13 cellular contexts compared by ENCODE assay signal in the genomic region with DNA sequence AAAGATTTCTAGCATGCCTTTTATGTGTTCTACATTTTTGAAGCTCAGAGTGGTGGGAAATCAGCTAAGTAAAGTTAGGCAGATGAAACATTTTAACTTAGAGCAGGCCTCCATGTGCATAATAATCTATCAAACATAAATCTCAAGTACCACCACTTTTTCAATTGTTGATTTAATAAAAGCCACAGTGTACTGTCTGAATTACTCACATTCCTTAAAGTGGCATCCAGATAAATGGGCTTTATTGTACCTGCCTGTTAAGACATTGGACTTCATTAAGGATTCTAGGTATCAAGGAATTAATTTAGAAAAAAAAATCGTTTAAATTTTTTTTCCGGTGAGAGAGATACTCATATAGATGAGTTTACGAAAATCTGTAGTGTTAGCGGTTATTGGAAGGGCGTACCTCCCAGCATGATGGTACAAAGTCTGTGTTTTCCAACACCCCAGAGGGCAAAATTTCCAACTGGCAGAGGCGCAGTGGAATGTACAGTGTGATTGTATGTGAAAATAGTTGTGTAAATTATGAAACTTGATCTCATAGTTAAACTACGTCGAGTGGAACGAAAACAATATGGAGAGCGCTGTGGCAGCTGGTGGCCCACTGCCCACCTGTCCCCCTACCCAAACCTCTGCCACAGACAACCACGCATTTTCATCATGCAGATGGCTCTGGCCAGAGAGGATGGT. TPM values are rescaled to one million over a fixed set of nuclear protein-coding genes. Genes with fewer than 3 reads are reported as not detected.
DNase-seq lines count a peak whose midpoint lies in the region; ATAC-seq, FAIRE-seq and TF ChIP-seq lines count a peak whose summit lies in the region.
"Had no signal": no experiment of that assay in that cellular context is flagged by ENCODE, and none has a peak within 500 bp of the region (broad histone marks: within the 10 kb centered on the region; RNA-seq: fewer than 3 reads in every experiment).

No MANE protein-coding gene starts in this region.

- intact Hi-C loops in HCT116 (cut with micrococcal nuclease), result loop anchor here (1.0 to 5.0 kb wide), 2 partner anchors 157 to 183 kb away; partner anchors contain the start of gene CDK17

- CTCF ChIA-PET in A549 (lab: Yijun Ruan, JAX), result interaction anchor here (1.0 to 12.5 kb wide), 7 partner anchors 9 to 297 kb away, joined by 3 to 194 read pairs (median 5); partner anchors contain the start of gene CFAP54
- CTCF ChIA-PET in HCT116 (lab: Charles Lee), result interaction anchor here (1.0 kb wide), 1 partner anchor 298 kb away, joined by 3 read pairs; no protein-coding TSS in a partner anchor
- CTCF ChIA-PET in SK-N-SH (lab: Yijun Ruan, JAX), result no interaction called here

- WGBS in A549 (ENCODE audit: missing lambda C conversion rate), result 1% methylated on average over 11 of the region's 11 CpGs
- WGBS in SK-N-SH (ENCODE audit: low lambda C conversion rate), result 62% methylated on average over 11 of the region's 11 CpGs

- dilution Hi-C loops in keratinocyte (cut with MboI; ENCODE audit: extremely low pct_ligation_motif_present, low sequenced_read_pairs), result no loop called here

- H3K9ac ChIP-seq in HCT116 (ENCODE audit: low read length) (peak overlapping the region; percentile 64), SK-N-SH (peak overlapping the region; percentile 68), keratinocyte (ENCODE audit: control insufficient read depth, extremely low read depth, insufficient read depth, low read length) (peak overlapping the region; percentile 98)

- H3K4me3 ChIP-seq in A549 (peak overlapping the region; percentile 33), HCT116 (replicated peaks in 1 of 2; ENCODE audit: low read depth in 1 of 2, low read length in 2 of 2) (peak overlapping the region; percentile 33 to 46), SK-N-SH (ENCODE audit: low read depth in 2 of 2, low read length in 1 of 2) (peak overlapping the region in 1 of 2 experiments; percentile 25; a peak in 2 of 4 replicates), keratinocyte (ENCODE audit: control insufficient read depth in 2 of 3, extremely low read depth in 1 of 3, insufficient read depth in 2 of 3, low read depth in 1 of 3, low read length in 3 of 3) (peak overlapping the region; percentile 9 to 78 (median 63)), H7 (ENCODE audit: insufficient read depth, low read depth, low read length) (no peak overlapping the region)
- H3K4me3 ChIP-seq: body of pancreas, transverse colon had no signal

- TF ChIP-seq POLR2A in A549 (IDR thresholded peaks at IDR 0.05; ENCODE audit: low read length) (no peak), HCT116 (IDR thresholded peaks at IDR 0.05; ENCODE audit: borderline replicate concordance, extremely low read depth, insufficient read depth, insufficient read length) (no peak)

- TSS peak; percentile 98 for BruUV-seq in HCT116 (replicated peaks; lab: Mats Ljungman, UMichigan)

- no peak; a peak in 1 of 5 replicates for TF ChIP-seq RAD21 in A549 (conservative IDR thresholded peaks at IDR 0.05 in 1 of 2, IDR thresholded peaks at IDR 0.05 in 1 of 2)
- TF ChIP-seq RAD21 in HCT116 (IDR thresholded peaks at IDR 0.05; ENCODE audit: low read depth), result no peak
- TF ChIP-seq RAD21 in SK-N-SH (IDR thresholded peaks at IDR 0.05; ENCODE audit: low read length), result no peak

- H3K9me3 ChIP-seq in A549 (peaks cover 4% of the 10 kb centered on the region; the same call in 2 of the 3 replicates), HCT116 (ENCODE audit: control insufficient read depth in 1 of 2, insufficient read depth in 1 of 2, low read depth in 1 of 2, low read length in 2 of 2) (no peaks in the 10 kb centered on the region), SK-N-SH (no peaks in the 10 kb centered on the region), keratinocyte (ENCODE audit: control insufficient read depth, low read depth, low read length) (no peaks in the 10 kb centered on the region)
- H3K9me3 ChIP-seq: body of pancreas, transverse colon had no signal

- TF ChIP-seq EP300 in A549 (IDR thresholded peaks at IDR 0.05), result no peak
- TF ChIP-seq EP300 in SK-N-SH (IDR thresholded peaks at IDR 0.05; ENCODE audit: borderline replicate concordance in 1 of 2, low read depth in 1 of 2, low read length in 1 of 2), result no peak

- TF ChIP-seq CTCF in A549 (IDR thresholded peaks at IDR 0.05), result no peak
- TF ChIP-seq CTCF in HCT116 (IDR thresholded peaks at IDR 0.05 in 2 of 3, conservative IDR thresholded peaks at IDR 0.05 in 1 of 3; ENCODE audit: borderline replicate concordance in 1 of 3, insufficient read depth in 1 of 3, low read depth in 2 of 3, low read length in 2 of 3), result no peak
- no peak for TF ChIP-seq CTCF in SK-N-SH (IDR thresholded peaks at IDR 0.05)
- TF ChIP-seq CTCF in keratinocyte (optimal IDR thresholded peaks at IDR 0.05 in 1 of 3, IDR thresholded peaks at IDR 0.05 in 1 of 3, conservative IDR thresholded peaks at IDR 0.05 in 1 of 3; ENCODE audit: extremely low read depth in 1 of 3, insufficient read depth in 2 of 3, low read length in 3 of 3), result no peak

- H3K36me3 ChIP-seq in HCT116 (ENCODE audit: control insufficient read depth in 1 of 2, insufficient read depth in 2 of 2, low read length in 2 of 2) (peaks cover 0 to 29% of the 10 kb centered on the region in 2 experiments; a peak in 1 of 4 replicates), SK-N-SH (replicated peaks in 1 of 2; ENCODE audit: control insufficient read depth in 1 of 2, insufficient read depth in 2 of 2, low read length in 1 of 2) (peaks cover 9 to 33% of the 10 kb centered on the region in 2 experiments), keratinocyte (ENCODE audit: control insufficient read depth in 2 of 2, extremely low read depth in 1 of 2, insufficient read depth in 2 of 2, low read length in 2 of 2) (peaks cover 9 to 36% of the 10 kb centered on the region in 2 experiments), H7 (replicated peaks; ENCODE audit: control insufficient read depth, insufficient read depth, low read length) (no peaks in the 10 kb centered on the region)
- H3K36me3 ChIP-seq: transverse colon had no signal

- H2AFZ ChIP-seq in HCT116 (ENCODE audit: low read depth, low read length, poor library complexity, severe bottlenecking) (no peak overlapping the region), SK-N-SH (ENCODE audit: low read depth) (no peak overlapping the region), keratinocyte (ENCODE audit: control insufficient read depth, low read length) (peak overlapping the region; percentile 23)

- no peaks in the 10 kb centered on the region for H3K27me3 ChIP-seq in HCT116 (ENCODE audit: insufficient read depth, low read length)
- H3K27me3 ChIP-seq in SK-N-SH (ENCODE audit: insufficient read depth), result no peaks in the 10 kb centered on the region
- H3K27me3 ChIP-seq in keratinocyte (ENCODE audit: control insufficient read depth, extremely low read depth, insufficient read depth, low read length), result no peaks in the 10 kb centered on the region
- H3K27me3 ChIP-seq in H7 (ENCODE audit: control insufficient read depth, insufficient read depth, low read length), result no peaks in the 10 kb centered on the region
- H3K27me3 ChIP-seq: body of pancreas, transverse colon had no signal

- peak overlapping the region; percentile 98 for H3K27ac ChIP-seq in A549
- H3K27ac ChIP-seq in HCT116 (ENCODE audit: low read depth, low read length), result peak overlapping the region; percentile 84
- H3K27ac ChIP-seq in SK-N-SH (ENCODE audit: low read depth in 2 of 2, low read length in 1 of 2), result peak overlapping the region; percentile 79 to 97
- H3K27ac ChIP-seq in keratinocyte (ENCODE audit: control insufficient read depth, insufficient read depth, low read length), result peak overlapping the region; percentile 100
- H3K27ac ChIP-seq: body of pancreas, transverse colon had no signal

- POLR2A ChIA-PET in A549 (lab: Yijun Ruan, JAX) (interaction anchor here (0.9 to 3.0 kb wide), 7 partner anchors 10 to 268 kb away, joined by 3 to 27 read pairs (median 7); partner anchors contain the start of gene CDK17), HCT116 (lab: Charles Lee) (no interaction called here), SK-N-SH (lab: Yijun Ruan, JAX) (no interaction called here)

- RAD21 ChIA-PET in HCT116 (lab: Charles Lee; ENCODE audit: low non-redundant PET in 1 of 2, low total read pairs in 2 of 2, uncharacterized antibody in 2 of 2, unreplicated experiment in 2 of 2), result no interaction called here

- H4K20me1 ChIP-seq in HCT116 (ENCODE audit: insufficient read depth), result no peaks in the 10 kb centered on the region
- peaks cover 5% of the 10 kb centered on the region; the same call in 1 of the 2 replicates for H4K20me1 ChIP-seq in SK-N-SH (ENCODE audit: insufficient read depth)
- H4K20me1 ChIP-seq in keratinocyte (ENCODE audit: control insufficient read depth, extremely low read depth, insufficient read depth, low read length), result peaks cover 2% of the 10 kb centered on the region

- H3K4me1 ChIP-seq in A549 (peaks cover 60% of the 10 kb centered on the region), HCT116 (ENCODE audit: control insufficient read depth in 1 of 2, insufficient read depth in 2 of 2, low read length in 2 of 2) (peaks cover 18 to 45% of the 10 kb centered on the region in 2 experiments), SK-N-SH (ENCODE audit: control insufficient read depth in 1 of 2, insufficient read depth in 2 of 2, low read depth in 1 of 2, low read length in 1 of 2) (peaks cover 9 to 21% of the 10 kb centered on the region in 2 experiments; a peak in 3 of 4 replicates), keratinocyte (ENCODE audit: control insufficient read depth, extremely low read depth, insufficient read depth, low read length) (peaks cover 72% of the 10 kb centered on the region)

- peak; percentile 54 to 58 for ATAC-seq in A549
- ATAC-seq in HCT116, result peak; percentile 24
- no peak for ATAC-seq in GM21447 (IDR thresholded peaks at IDR 0.05; ENCODE audit: unreplicated experiment)
- no peak for ATAC-seq in HG02642 (IDR thresholded peaks at IDR 0.05; ENCODE audit: poor library complexity, unreplicated experiment)
- ATAC-seq: body of pancreas had no signal

- no peaks in the 10 kb centered on the region for H3K9me2 ChIP-seq in HCT116 (ENCODE audit: insufficient read depth)
- H3K9me2 ChIP-seq in SK-N-SH, result no peaks in the 10 kb centered on the region

- no peaks in the 10 kb centered on the region for H3K9me1 ChIP-seq in keratinocyte (ENCODE audit: control insufficient read depth, extremely low read depth, insufficient read depth, low read length)

- DNase-seq in A549 (ENCODE audit: low read depth in 1 of 2, low spot score in 1 of 2) (peak; percentile 28 to 79), HCT116 (ENCODE audit: low read depth, low spot score) (no peak), SK-N-SH (no peak), keratinocyte (ENCODE audit: low read depth, low spot score) (no peak), H7 (no peak), epidermal melanocyte (ENCODE audit: insufficient read length, low spot score) (no peak)
- DNase-seq: body of pancreas, foreskin melanocyte, NCI-H2081 treated with DMSO at 0.1 percent for 48 hours, posterior cingulate gyrus, transverse colon had no signal

- H3F3A ChIP-seq in SK-N-SH (replicated peaks; ENCODE audit: insufficient read depth), result peaks cover 19% of the 10 kb centered on the region

- H3K79me2 ChIP-seq in HCT116 (ENCODE audit: insufficient read depth, low read length) (peaks cover 71% of the 10 kb centered on the region), SK-N-SH (ENCODE audit: insufficient read depth) (peaks cover 89% of the 10 kb centered on the region), keratinocyte (ENCODE audit: control insufficient read depth, insufficient read depth, low read length) (peaks cover 68% of the 10 kb centered on the region)

- FAIRE-seq in A549 (lab: Jason Lieb, UNC) (no peak), keratinocyte (lab: Jason Lieb, UNC) (no peak)

- peak overlapping the region; percentile 89 for H3K4me2 ChIP-seq in A549
- H3K4me2 ChIP-seq in HCT116 (ENCODE audit: low read length), result peak overlapping the region; percentile 74
- peak overlapping the region; percentile 72 for H3K4me2 ChIP-seq in SK-N-SH
- H3K4me2 ChIP-seq in keratinocyte (ENCODE audit: control insufficient read depth, extremely low read depth, insufficient read depth, low read depth, low read length), result peak overlapping the region; percentile 95

RNA-seq across cellular contexts. Expression of gene ELK3, which starts 25.0 kb away (rescaled TPM):
- 36.5 and 38.6 TPM in 2 replicates for polyA plus RNA-seq in A549 (2011; rRNA removed)
- 22.9 and 34.3 TPM in 2 replicates for polyA plus RNA-seq in A549 (2012; cell fraction: cytosol; rRNA removed)
- polyA plus RNA-seq in A549 (2012; cell fraction: nucleus; rRNA removed), result 12.9 and 16.0 TPM in 2 replicates
- polyA plus RNA-seq in A549 (2017; fragmentation: RNase III; extraction: RNeasy Plus Mini Kit Qiagen cat#74134 plus additional on column Dnase treatment), result 28.5 to 36.0 TPM (median 33.1 TPM) in 3 replicates
- 46.9 and 47.9 TPM in 2 replicates for polyA minus RNA-seq in A549 (2011; rRNA and poly(A)+ RNA removed)
- total RNA-seq in HCT116 (2021; ENCODE audit: unreplicated experiment), result 45.6 TPM
- 42.5 and 44.0 TPM in 2 replicates for polyA plus RNA-seq in HCT116 (2012)
- 33.1 and 33.8 TPM in 2 replicates for polyA plus RNA-seq in SK-N-SH (2012; rRNA removed)
- 41.2 and 43.2 TPM in 2 replicates for polyA plus RNA-seq in SK-N-SH (2012; cell fraction: cytosol; rRNA removed)
- 11.3 and 16.9 TPM in 2 replicates for polyA plus RNA-seq in SK-N-SH (2012; cell fraction: nucleus; rRNA removed)
- polyA plus RNA-seq in keratinocyte, result 14.4 to 47.6 TPM (median 28.2 TPM) in 3 replicates
- 89.5 TPM for polyA plus RNA-seq in keratinocyte (2011; ENCODE audit: low read depth)
- 26.6 and 31.6 TPM in 2 replicates for polyA plus RNA-seq in keratinocyte (2011; cell fraction: cytosol; rRNA removed)
- 24.7 and 26.1 TPM in 2 replicates for polyA plus RNA-seq in keratinocyte (2011; cell fraction: nucleus; rRNA removed)
- 21.3 and 54.2 TPM in 2 replicates for polyA plus RNA-seq in keratinocyte (2012; ENCODE audit: low replicate concordance)
- 24.4 to 89.6 TPM (median 26.2 TPM) in 3 replicates for polyA minus RNA-seq in keratinocyte
- 32.6 TPM for polyA minus RNA-seq in keratinocyte (2011; cell fraction: cytosol; rRNA and poly(A)+ RNA removed)
- polyA minus RNA-seq in keratinocyte (2011; cell fraction: nucleus; rRNA and poly(A)+ RNA removed), result 14.0 and 17.8 TPM in 2 replicates
- 23.8 and 27.6 TPM in 2 replicates for total RNA-seq in H7 (2014; rRNA removed; shearing (Covaris generic))

Comparison
In these comparisons a context has a peak if more than half of its experiments do, and no peak if none do; other contexts are left out.
1. ATAC-seq: peak in A549 (2 of 2) and HCT116 (single experiment); none in GM21447 (single experiment) and HG02642 (single experiment).
2. DNase-seq: peak in A549 (2 of 2); none in HCT116 (single experiment), SK-N-SH (single experiment), keratinocyte (single experiment), H7 (single experiment) and epidermal melanocyte (single experiment).
3. Of the 12 proteins assayed by ChIP-seq in both A549 and SK-N-SH: peak only in A549: none; only in SK-N-SH: PBX3; in both: none; in neither: 11.
4. Peak in every context shown above with its lines, with median percentiles within 50 percentile points of each other: H3K27ac ChIP-seq, H3K4me2 ChIP-seq and H3K9ac ChIP-seq.